25 cellular contexts compared by ENCODE assay signal in the genomic region with DNA sequence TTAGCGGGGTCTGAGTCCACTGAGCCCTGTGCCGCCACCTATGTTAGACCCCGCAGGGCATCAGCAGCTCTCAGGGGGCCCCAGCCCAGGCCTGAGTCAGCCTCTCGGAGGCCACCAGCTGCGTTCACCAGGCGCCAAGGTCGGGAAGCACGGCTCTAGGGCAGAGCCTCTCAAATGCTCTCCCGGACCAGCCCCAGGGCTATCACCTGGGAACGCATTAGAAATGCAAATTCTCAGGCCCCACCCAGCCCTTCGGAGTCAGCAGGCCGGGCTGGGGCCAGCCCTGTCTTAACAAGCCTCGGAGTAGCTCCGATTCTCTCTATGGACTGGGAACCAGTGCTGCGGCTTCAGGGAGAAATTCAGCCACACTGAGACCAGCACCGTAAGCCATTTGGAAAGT. TPM values are rescaled to one million over a fixed set of nuclear protein-coding genes. Genes with fewer than 3 reads are reported as not detected.
DNase-seq lines count a peak whose midpoint lies in the region; FAIRE-seq and TF ChIP-seq lines count a peak whose summit lies in the region.
"Had no signal": no experiment of that assay in that cellular context is flagged by ENCODE, and none has a peak within 500 bp of the region (broad histone marks: within the 10 kb centered on the region; RNA-seq: fewer than 3 reads in every experiment).

No MANE protein-coding gene starts in this region.

- no peak overlapping the region for H2BK120ac ChIP-seq in H1 (replicated peaks; ENCODE audit: low read depth, low read length)
- no peak overlapping the region for H2BK120ac ChIP-seq in trophoblast cell (ENCODE audit: insufficient read depth, low read length, poor library complexity)

- POLR2A ChIA-PET in H1 (lab: Charles Lee; ENCODE audit: partially characterized antibody) = interaction anchor here (0.8 to 2.2 kb wide), 8 partner anchors 11 to 165 kb away, joined by 3 to 10 read pairs (median 4); no protein-coding TSS in a partner anchor

- peak overlapping the region; percentile 62 to 90 for H3K4me2 ChIP-seq in H1 (ENCODE audit: insufficient read depth in 1 of 2, low read depth in 2 of 2, low read length in 2 of 2)
- peak overlapping the region; percentile 44 for H3K4me2 ChIP-seq in trophoblast cell (ENCODE audit: low read length)

- no peak overlapping the region for H4K12ac ChIP-seq in trophoblast cell (ENCODE audit: low read depth, low read length)

- H2AFZ ChIP-seq in H1 (ENCODE audit: low read length) (peak overlapping the region; percentile 28; the same call in 1 of the 2 replicates), trophoblast cell (ENCODE audit: insufficient read depth, low read length, poor library complexity) (peak overlapping the region; percentile 23)
- H2AFZ ChIP-seq: GM23248 had no signal

- peak overlapping the region; percentile 66 for H3K56ac ChIP-seq in H1 (replicated peaks; ENCODE audit: insufficient read length, low read depth, low read length)

- H3K79me1 ChIP-seq in H1 (ENCODE audit: low read depth, low read length) = no peaks in the 10 kb centered on the region
- peaks cover 5% of the 10 kb centered on the region for H3K79me1 ChIP-seq in trophoblast cell (ENCODE audit: low read length)

- H3K23ac ChIP-seq in H1 (ENCODE audit: insufficient read length) (no peak overlapping the region), trophoblast cell (ENCODE audit: low read length) (no peak overlapping the region)

- no peak for TF ChIP-seq EP300 in H1 (IDR thresholded peaks at IDR 0.05; ENCODE audit: borderline replicate concordance in 1 of 2, low read depth in 2 of 2, low read length in 2 of 2)

- no peak for TF ChIP-seq CTCF in H1 (IDR thresholded peaks at IDR 0.05; ENCODE audit: control extremely low read depth in 1 of 3, insufficient read depth in 1 of 3, low read depth in 1 of 3, low read length in 3 of 3)

- H3K4me3 ChIP-seq in HUES6 (ENCODE audit: low read depth, low read length) = peak overlapping the region; percentile 64
- H3K4me3 ChIP-seq in H1 (ENCODE audit: extremely low read depth in 1 of 4, insufficient read depth in 2 of 4, low read depth in 3 of 4, low read length in 4 of 4) = peak overlapping the region; percentile 15 to 48 (median 26); a peak in 6 of 8 replicates
- H3K4me3 ChIP-seq in trophoblast cell (ENCODE audit: low read depth, low read length) = no peak overlapping the region
- H3K4me3 ChIP-seq: GM23248 had no signal

- H3K79me2 ChIP-seq in H1 (ENCODE audit: control insufficient read depth in 1 of 2, insufficient read depth in 2 of 2, low read length in 2 of 2) (no peaks in the 10 kb centered on the region), trophoblast cell (ENCODE audit: control insufficient read depth, insufficient read depth, low read length, poor library complexity) (peaks cover 3% of the 10 kb centered on the region)

- H4K8ac ChIP-seq in H1 (ENCODE audit: extremely low read depth, insufficient read depth, low read length) (peak overlapping the region; percentile 79), trophoblast cell (ENCODE audit: low read depth, low read length) (no peak overlapping the region)

- no peaks in the 10 kb centered on the region for H3K27me3 ChIP-seq in HUES6 (ENCODE audit: control insufficient read depth, insufficient read depth, low read length)
- H3K27me3 ChIP-seq in H1 (replicated peaks in 1 of 4; ENCODE audit: control insufficient read depth in 3 of 4, extremely low read depth in 1 of 4, insufficient read depth in 3 of 4, low read length in 3 of 4) = 0 out of 7 replicates have a peak, but pooled peaks cover 0 to 7% (median under 1%) of the 10 kb centered on the region in 4 experiments
- no peaks in the 10 kb centered on the region for H3K27me3 ChIP-seq in trophoblast cell (ENCODE audit: insufficient read depth, low read length)

- H3K4me1 ChIP-seq in HUES6 (ENCODE audit: control insufficient read depth, insufficient read depth, low read length) = peaks cover 34% of the 10 kb centered on the region
- peaks cover 0 to 33% (median 18%) of the 10 kb centered on the region in 4 experiments; a peak in 6 of 7 replicates for H3K4me1 ChIP-seq in H1 (replicated peaks in 1 of 4; ENCODE audit: control insufficient read depth in 3 of 4, insufficient read depth in 4 of 4, low read length in 3 of 4)
- H3K4me1 ChIP-seq in trophoblast cell (ENCODE audit: control insufficient read depth in 1 of 2, insufficient read depth in 2 of 2, low read length in 2 of 2) = peaks cover 16 to 18% of the 10 kb centered on the region in 2 experiments

- H2BK5ac ChIP-seq in H1 (ENCODE audit: low read depth, low read length) = peak overlapping the region; percentile 88; the same call in 1 of the 2 replicates
- no peak overlapping the region for H2BK5ac ChIP-seq in trophoblast cell (ENCODE audit: low read depth, low read length, poor library complexity)

- FAIRE-seq in H1 (lab: Jason Lieb, UNC) = no peak

- H3K27ac ChIP-seq in HUES6 (ENCODE audit: low read depth, low read length) = peak overlapping the region; percentile 53; the same call in 1 of the 2 replicates
- H3K27ac ChIP-seq in H1 (ENCODE audit: low read depth, low read length) = no peak overlapping the region
- H3K27ac ChIP-seq in trophoblast cell (ENCODE audit: low read depth, low read length) = no peak overlapping the region
- H3K27ac ChIP-seq: GM23248 had no signal

- TF ChIP-seq POLR2A in H1 (IDR thresholded peaks at IDR 0.05; ENCODE audit: control extremely low read depth in 1 of 2, low read depth in 2 of 2, low read length in 2 of 2) = no peak

- peak overlapping the region; percentile 91 for H4K91ac ChIP-seq in H1 (replicated peaks; ENCODE audit: insufficient read length, low read length)
- no peak overlapping the region for H4K91ac ChIP-seq in trophoblast cell (ENCODE audit: low read depth, low read length)

- peak; percentile 78 to 80 for DNase-seq in H1 (ENCODE audit: low read depth in 1 of 2, low spot score in 2 of 2)
- peak; percentile 87 for DNase-seq in iPS-NIHi7 (ENCODE audit: extremely low spot score)
- DNase-seq in trophoblast cell = peak in 1 of 2 donors; percentile 20
- DNase-seq in KBM-7 = no peak
- no peak for DNase-seq in dedifferentiated amniotic fluid mesenchymal stem cell (ENCODE audit: extremely low spot score)
- DNase-seq in hepatic stellate cell (ENCODE audit: low spot score) = no peak
- no peak for DNase-seq in putamen (ENCODE audit: low spot score)
- DNase-seq: activated CD4-positive, alpha-beta T cell treated with anti-CD3 and anti-CD28 coated beads, Interleukin-2, amount 10 ng/mL, durations not matched to agents 24 days and 14 days; activated effector memory CD4-positive, alpha-beta T cell treated with Interleukin-2 at 50 U/mL for 16 hours; CD4-positive, CD25-positive, alpha-beta regulatory T cell; DMS153; effector memory CD8-positive, alpha-beta T cell; GF-D8; GM23248; Kasumi-1; naive thymus-derived CD8-positive, alpha-beta T cell; NCI-H1105; NCI-H524; SHP77 treated with DMSO at 0.1 percent for 48 hours; stimulated activated CD4-positive, alpha-beta T cell treated with anti-CD3 and anti-CD28 coated beads, Interleukin-4, amount 100 ng/mL, for 24 hours; stimulated activated naive CD8-positive, alpha-beta T cell treated with anti-CD3 and anti-CD28 coated beads, Interleukin-15, amount 100 ng/mL, for 72 hours had no signal

- 0 out of 2 replicates have a peak overlapping the region, but pooled peaks have one; percentile 81 for H2BK15ac ChIP-seq in H1 (ENCODE audit: low read length)

- H4K5ac ChIP-seq in H1 (ENCODE audit: insufficient read length, low read depth, low read length) = peak overlapping the region; percentile 49

- H3K23me2 ChIP-seq in H1 (ENCODE audit: low read depth, low read length) = 0 out of 2 replicates have a peak, but pooled peaks cover 4% of the 10 kb centered on the region

- H3K9ac ChIP-seq in HUES6 (ENCODE audit: low read length) = peak overlapping the region; percentile 91
- H3K9ac ChIP-seq in H1 (replicated peaks in 1 of 4; ENCODE audit: extremely low read depth in 1 of 4, low read depth in 3 of 4, low read length in 3 of 4) = peak overlapping the region in 1 of 4 experiments; percentile 24; a peak in 2 of 7 replicates
- H3K9ac ChIP-seq in trophoblast cell (ENCODE audit: low read length) = no peak overlapping the region
- H3K9ac ChIP-seq: GM23248 had no signal

- H2AK5ac ChIP-seq in H1 (ENCODE audit: low read depth, low read length) (no peak overlapping the region), trophoblast cell (ENCODE audit: low read length) (no peak overlapping the region)

- H4K20me1 ChIP-seq in H1 (replicated peaks in 1 of 2; ENCODE audit: control insufficient read depth in 1 of 2, insufficient read depth in 2 of 2, low read length in 2 of 2) = peaks cover 0 to 3% of the 10 kb centered on the region in 2 experiments

- peak in 1 of 2 experiments; percentile 12; a peak in 1 of 4 replicates for TF ChIP-seq RAD21 in H1 (IDR thresholded peaks at IDR 0.05 in 1 of 2, conservative IDR thresholded peaks at IDR 0.05 in 1 of 2; ENCODE audit: low read depth in 2 of 2, low read length in 2 of 2)

- H3K36me3 ChIP-seq in HUES6 (ENCODE audit: control insufficient read depth, insufficient read depth, low read length) = no peaks in the 10 kb centered on the region
- H3K36me3 ChIP-seq in H1 (ENCODE audit: control insufficient read depth in 2 of 4, insufficient read depth in 4 of 4, low read length in 3 of 4) = no peaks in the 10 kb centered on the region
- no peaks in the 10 kb centered on the region for H3K36me3 ChIP-seq in trophoblast cell (ENCODE audit: control insufficient read depth in 1 of 2, insufficient read depth in 2 of 2, low read length in 2 of 2)

- peak overlapping the region; percentile 99 for H2BK20ac ChIP-seq in H1 (ENCODE audit: low read length)

- H3K9me3 ChIP-seq in HUES6 (ENCODE audit: control insufficient read depth, insufficient read depth, low read depth, low read length) = peaks cover 43% of the 10 kb centered on the region
- peaks cover 16 to 18% of the 10 kb centered on the region in 2 experiments for H3K9me3 ChIP-seq in H1 (ENCODE audit: insufficient read depth in 2 of 2, low read depth in 1 of 2, low read length in 1 of 2)
- peaks cover 2% of the 10 kb centered on the region for H3K9me3 ChIP-seq in trophoblast cell (ENCODE audit: insufficient read depth, low read depth, low read length)

- H3K4ac ChIP-seq in H1 (replicated peaks; ENCODE audit: insufficient read length, low read depth, low read length) = no peak overlapping the region
- H3K4ac ChIP-seq in trophoblast cell (ENCODE audit: low read depth, low read length) = no peak overlapping the region

- 10% methylated on average over 16 of the region's 16 CpGs; no CpG with 5 or more reads in 1 of the 2 experiments for WGBS in H1 (ENCODE audit: extremely low coverage in 1 of 2, insufficient coverage in 1 of 2, insufficient read length in 1 of 2, insufficient replicate concordance in 2 of 2, low coverage in 1 of 2, low lambda C conversion rate in 2 of 2, missing lambda C conversion rate in 1 of 2), 2 experiments
- no CpG with 5 or more reads among the region's 16 CpGs for WGBS in trophoblast cell (ENCODE audit: extremely low coverage, insufficient coverage, insufficient read length)

- H3K18ac ChIP-seq in H1 (ENCODE audit: extremely low read depth, low read length) (peak overlapping the region; percentile 73), trophoblast cell (ENCODE audit: low read length) (peak overlapping the region; percentile 40)

- no peak overlapping the region for H3K14ac ChIP-seq in H1 (ENCODE audit: insufficient read length)
- H3K14ac ChIP-seq in trophoblast cell (ENCODE audit: low read length) = peak overlapping the region; percentile 58

- H2BK12ac ChIP-seq in H1 (ENCODE audit: low read depth, low read length) (peak overlapping the region; percentile 85; the same call in 1 of the 2 replicates), trophoblast cell (ENCODE audit: low read length) (no peak overlapping the region)

- in situ Hi-C loops in KBM-7 (cut with MboI; ENCODE audit: low pct_unique_long_range_greater_than_20kb, low sequenced_read_pairs) = loop anchor here (25.0 kb wide), 1 partner anchor 211 kb away; a partner anchor contains a TSS

- CTCF ChIA-PET in H1 (lab: Charles Lee; ENCODE audit: partially characterized antibody) = interaction anchor here (0.7 to 4.2 kb wide), 14 partner anchors 9 to 238 kb away, joined by 3 to 28 read pairs (median 4); a partner anchor contains a TSS

RNA-seq across cellular contexts. Expression of a gene that starts 37.2 kb away (rescaled TPM):
- 0.58 and 1.1 TPM in 2 replicates for total RNA-seq in H1 (2021; fragmentation: NEBNext Ultra II Directional; extraction: Animal tissue kit (Norgen Biotek cat#: 25700))
- 0.89 and 1.5 TPM in 2 replicates for polyA plus RNA-seq in H1 (2011; rRNA removed)
- 1.3 TPM for polyA plus RNA-seq in H1 (2011; cell fraction: cytosol; rRNA removed)
- polyA plus RNA-seq in H1 (2011; cell fraction: nucleus; rRNA removed) = 5.0 TPM
- polyA plus RNA-seq in H1 (2012, experiment 1 of 2) = 1.3 to 2.9 TPM (median 2.1 TPM) in 4 replicates
- polyA plus RNA-seq in H1 (2012, experiment 2 of 2) = 0.75 TPM
- 0.14 TPM for polyA plus RNA-seq in H1 (2013, experiment 1 of 2)
- polyA plus RNA-seq in H1 (2013, experiment 2 of 2) = 0.11 TPM
- polyA minus RNA-seq in H1 (2011; rRNA and poly(A)+ RNA removed) = 1.4 and 2.0 TPM in 2 replicates
- 1.2 TPM for polyA minus RNA-seq in H1 (2011; cell fraction: cytosol; rRNA and poly(A)+ RNA removed)
- polyA minus RNA-seq in H1 (2011; cell fraction: nucleus; rRNA and poly(A)+ RNA removed) = 3.9 TPM
- not detected in 2 replicates for polyA plus RNA-seq in trophoblast cell (2013)
- total RNA-seq: activated CD4-positive, alpha-beta T cell treated with anti-CD3 and anti-CD28 coated beads, Interleukin-2, amount 10 ng/mL, durations not matched to agents 24 days and 14 days; CD4-positive, CD25-positive, alpha-beta regulatory T cell; fibroblast of lung; GM23248; mesenteric fat pad; naive thymus-derived CD8-positive, alpha-beta T cell; OCI-LY7 had no signal
- polyA plus RNA-seq: fibroblast of lung, GM23248 had no signal

RNA-seq across cellular contexts. Expression of a gene that starts 51.6 kb away (rescaled TPM):
- total RNA-seq in H1 (2021; fragmentation: NEBNext Ultra II Directional; extraction: Animal tissue kit (Norgen Biotek cat#: 25700)) = not detected in 2 replicates
- polyA plus RNA-seq in H1 (2011; rRNA removed) = not detected in 2 replicates
- polyA plus RNA-seq in H1 (2011; cell fraction: cytosol; rRNA removed) = not detected
- not detected for polyA plus RNA-seq in H1 (2011; cell fraction: nucleus; rRNA removed)
- 0.20 to 0.44 TPM in 2 of 4 replicates, not detected in the others for polyA plus RNA-seq in H1 (2012, experiment 1 of 2)
- polyA plus RNA-seq in H1 (2012, experiment 2 of 2) = not detected
- not detected for polyA plus RNA-seq in H1 (2013, experiment 1 of 2)
- not detected for polyA plus RNA-seq in H1 (2013, experiment 2 of 2)
- not detected in 2 replicates for polyA minus RNA-seq in H1 (2011; rRNA and poly(A)+ RNA removed)
- polyA minus RNA-seq in H1 (2011; cell fraction: cytosol; rRNA and poly(A)+ RNA removed) = not detected
- not detected for polyA minus RNA-seq in H1 (2011; cell fraction: nucleus; rRNA and poly(A)+ RNA removed)
- polyA plus RNA-seq in trophoblast cell (2013) = not detected in 2 replicates
- total RNA-seq: activated CD4-positive, alpha-beta T cell treated with anti-CD3 and anti-CD28 coated beads, Interleukin-2, amount 10 ng/mL, durations not matched to agents 24 days and 14 days; CD4-positive, CD25-positive, alpha-beta regulatory T cell; fibroblast of lung; GM23248; mesenteric fat pad; naive thymus-derived CD8-positive, alpha-beta T cell; OCI-LY7 had no signal
- polyA plus RNA-seq: CD4-positive, CD25-positive, alpha-beta regulatory T cell; fibroblast of lung; GM23248; naive thymus-derived CD8-positive, alpha-beta T cell had no signal

RNA-seq across cellular contexts. Expression of a gene that starts 53.0 kb away (rescaled TPM):
- total RNA-seq in H1 (2021; fragmentation: NEBNext Ultra II Directional; extraction: Animal tissue kit (Norgen Biotek cat#: 25700)) = 93.0 and 101 TPM in 2 replicates
- polyA plus RNA-seq in H1 (2011; rRNA removed) = 96.3 and 145 TPM in 2 replicates
- 155 TPM for polyA plus RNA-seq in H1 (2011; cell fraction: cytosol; rRNA removed)
- 199 TPM for polyA plus RNA-seq in H1 (2011; cell fraction: nucleus; rRNA removed)
- 118 to 169 TPM (median 137 TPM) in 4 replicates for polyA plus RNA-seq in H1 (2012, experiment 1 of 2)
- polyA plus RNA-seq in H1 (2012, experiment 2 of 2) = 37.9 TPM
- 64.7 TPM for polyA plus RNA-seq in H1 (2013, experiment 1 of 2)
- polyA plus RNA-seq in H1 (2013, experiment 2 of 2) = 58.9 TPM
- polyA minus RNA-seq in H1 (2011; rRNA and poly(A)+ RNA removed) = 140 and 150 TPM in 2 replicates
- 77.9 TPM for polyA minus RNA-seq in H1 (2011; cell fraction: cytosol; rRNA and poly(A)+ RNA removed)
- polyA minus RNA-seq in H1 (2011; cell fraction: nucleus; rRNA and poly(A)+ RNA removed) = 82.5 TPM
- polyA plus RNA-seq in trophoblast cell (2013) = 31.5 and 32.1 TPM in 2 replicates

Comparison
In these comparisons a context has a peak if more than half of its experiments do, and no peak if none do; other contexts are left out.
1. DNase-seq: peak in H1 (2 of 2) and iPS-NIHi7 (single experiment); none in KBM-7 (single experiment), dedifferentiated amniotic fluid mesenchymal stem cell (single experiment), hepatic stellate cell (single experiment) and putamen (single experiment).